ENCODE assay signal across 20 cellular contexts in genomic region chr10:132370426-132371340, GRCh38. TPM values are rescaled to one million over a fixed set of nuclear protein-coding genes. Genes with fewer than 3 reads are reported as not detected.
A peak's percentile ranks its signal among the peaks of the same experiment; 100 is the strongest.
DNase-seq lines count a peak whose midpoint lies in the region; ATAC-seq, FAIRE-seq and TF ChIP-seq lines count a peak whose summit lies in the region.
"Had no signal": no experiment of that assay in that cellular context is flagged by ENCODE, and none has a peak within 500 bp of the region (broad histone marks: within the 10 kb centered on the region; RNA-seq: fewer than 3 reads in every experiment).

No MANE protein-coding gene starts in this region.

- intact Hi-C loops in kidney (cut with DNase I) = no loop called here
- intact Hi-C loops in sciatic nerve (cut with DNase I) = no loop called here
- intact Hi-C loops in lower leg skin (cut with DNase I; ENCODE audit: low total_unique reads) = loop anchor here (10.0 kb wide), 1 partner anchor 274 kb away; no protein-coding TSS in a partner anchor

- TF ChIP-seq CTCF in kidney (IDR thresholded peaks at IDR 0.05; ENCODE audit: borderline replicate concordance, extremely low read depth, insufficient read depth) (no peak), lower leg skin (IDR thresholded peaks at IDR 0.05) (no peak)

- H3K9ac ChIP-seq in BLaER1 (no peak overlapping the region), kidney (ENCODE audit: low read length in 2 of 2) (no peak overlapping the region)

- no peak overlapping the region for H3K4me3 ChIP-seq in BLaER1
- H3K4me3 ChIP-seq in H7 (ENCODE audit: insufficient read depth, low read depth, low read length) = no peak overlapping the region
- no peak overlapping the region for H3K4me3 ChIP-seq in kidney (ENCODE audit: low read length in 2 of 2)
- no peak overlapping the region for H3K4me3 ChIP-seq in lower leg skin (ENCODE audit: low read depth, poor library complexity, severe bottlenecking)
- H3K4me3 ChIP-seq: PC-9 had no signal

- ATAC-seq in sciatic nerve (no peak), HG03280 (IDR thresholded peaks at IDR 0.05; ENCODE audit: unreplicated experiment) (no peak)

- peak; percentile 47 for DNase-seq in H7
- DNase-seq in kidney = peak; percentile 61
- DNase-seq in sciatic nerve (ENCODE audit: low spot score) = peak; percentile 35
- no peak for DNase-seq in cerebellar nuclear complex (lab: John Stamatoyannopoulos, UW)
- DNase-seq in lower leg skin (ENCODE audit: low spot score in 2 of 2) = no peak
- DNase-seq: ACHN; AML-193; CD4-positive, CD25-positive, alpha-beta regulatory T cell; COR-L47; DMS 273 treated with DMSO at 0.1 percent for 48 hours; DND-41; IMR-90; NCI-H1417 treated with DMSO at 0.1 percent for 48 hours; NCI-H1930; NCI-H345; NCI-H524 treated with DMSO at 0.1 percent for 48 hours; PC-9 had no signal

- H3K9me3 ChIP-seq in BLaER1 (no peaks in the 10 kb centered on the region), kidney (ENCODE audit: control insufficient read depth in 1 of 2, low read length in 2 of 2) (no peaks in the 10 kb centered on the region)

- H3K4me1 ChIP-seq in BLaER1 (peaks cover 41% of the 10 kb centered on the region), kidney (ENCODE audit: control insufficient read depth in 1 of 2, insufficient read depth in 1 of 2, low read depth in 1 of 2, low read length in 2 of 2) (no peaks in the 10 kb centered on the region)

- TF ChIP-seq POLR2A in lower leg skin (IDR thresholded peaks at IDR 0.05) = no peak

- peak overlapping the region; percentile 66 for H3K4me2 ChIP-seq in BLaER1
- H3K4me2 ChIP-seq: PC-9 had no signal

- WGBS in lower leg skin, 2 donors = 95% methylated on average over 31 of the region's 31 CpGs

- H4K20me1 ChIP-seq in BLaER1 = peaks cover 4% of the 10 kb centered on the region; the same call in 1 of the 2 replicates

- H3K27ac ChIP-seq in BLaER1 (no peak overlapping the region), kidney (ENCODE audit: low read depth in 2 of 2, low read length in 2 of 2) (no peak overlapping the region)
- H3K27ac ChIP-seq: HL-60, PC-9 had no signal

- H3K27me3 ChIP-seq in BLaER1 (0 out of 2 replicates have a peak, but pooled peaks cover 7% of the 10 kb centered on the region), H7 (ENCODE audit: control insufficient read depth, insufficient read depth, low read length) (no peaks in the 10 kb centered on the region)

- H3K36me3 ChIP-seq in BLaER1 (peaks cover 8% of the 10 kb centered on the region; the same call in 1 of the 2 replicates), H7 (replicated peaks; ENCODE audit: control insufficient read depth, insufficient read depth, low read length) (no peaks in the 10 kb centered on the region), kidney (ENCODE audit: control insufficient read depth in 1 of 2, insufficient read depth in 2 of 2, low read length in 2 of 2) (peaks cover 2 to 5% of the 10 kb centered on the region in 2 donors)

- no peak for FAIRE-seq in kidney (lab: Jason Lieb, UNC)

RNA-seq across cellular contexts. Expression of gene PWWP2B, which starts 26.3 kb away (rescaled TPM):
- total RNA-seq in H7 (2014; rRNA removed; shearing (Covaris generic)) = 14.3 and 15.3 TPM in 2 replicates
- total RNA-seq in kidney (24.3 TPM), sciatic nerve (13.3 TPM), lower leg skin (10 to 100 TPM; 28.3 to 33.1 (median 28.9) TPM)
- polyA plus RNA-seq in kidney (ENCODE audit: insufficient read depth, low read depth, low replicate concordance) = 12.9 TPM

RNA-seq across cellular contexts. Expression of gene LRRC27, which starts 38.7 kb away (rescaled TPM):
- 4.0 and 5.7 TPM in 2 replicates for total RNA-seq in H7 (2014; rRNA removed; shearing (Covaris generic))
- total RNA-seq in kidney (14.6 TPM), sciatic nerve (12.4 TPM), lower leg skin (10 to 100 TPM in 1 of 4 donors, 1 to 10 TPM in 3; 3.1 to 11.3 (median 8.5) TPM)
- polyA plus RNA-seq in kidney (ENCODE audit: insufficient read depth, low read depth, low replicate concordance) = 14.4 TPM

Comparison
In these comparisons a context has a peak if more than half of its experiments do, and no peak if none do; other contexts are left out.
1. DNase-seq: peak in H7 (single experiment), kidney (single experiment) and sciatic nerve (single experiment); none in cerebellar nuclear complex (0 of 2) and lower leg skin (0 of 2).